Comparison of ENCODE assay signal across 1 cellular context in the genomic region with DNA sequence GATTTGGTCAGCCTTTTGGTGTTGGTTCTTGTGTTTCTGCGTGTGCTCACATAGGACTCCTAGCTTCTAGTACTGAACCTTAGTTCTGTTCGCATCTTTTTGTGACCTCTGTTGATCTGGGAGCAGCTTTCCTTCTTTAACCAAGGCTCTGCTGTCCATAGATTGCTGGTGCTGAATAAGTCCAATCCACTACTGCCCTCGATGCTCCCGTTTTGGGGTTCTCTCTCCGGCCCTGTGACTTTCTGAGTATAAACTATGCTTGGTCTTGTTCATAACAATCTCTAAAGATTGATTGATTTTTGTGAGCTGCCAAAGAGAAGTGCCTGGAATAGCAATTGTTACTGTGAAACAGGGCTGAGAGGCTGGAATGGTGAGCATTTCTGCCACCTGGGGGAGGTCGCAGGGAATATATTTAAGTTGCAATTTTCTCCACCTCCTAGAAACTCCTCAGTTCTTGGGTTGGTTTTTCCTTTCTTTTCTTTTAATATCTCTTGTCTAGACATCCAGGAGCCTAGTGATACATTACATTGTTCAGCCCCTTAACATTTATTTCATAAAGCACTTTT.
TF ChIP-seq lines count a peak whose summit lies in the region.

No MANE protein-coding gene starts in this region.

TF ChIP-seq in HepG2, 621 proteins besides CTCF, POLR2A, EP300 and RAD21:
- TF ChIP-seq REST (IDR thresholded peaks at IDR 0.05; ENCODE audit: borderline replicate concordance in 1 of 2, low read depth in 1 of 2, low read length in 2 of 2) = peak; percentile 28 to 90
- no peak for TF ChIP-seq ZNF382 (CRISPR knock-in tag; IDR thresholded peaks at IDR 0.05; ENCODE audit: borderline replicate concordance)
- 0 out of 2 replicates have a peak, but pooled peaks have one; percentile 25 for TF ChIP-seq STAG1 (CRISPR knock-in tag; IDR thresholded peaks at IDR 0.05)
- TF ChIP-seq ZNF569 (CRISPR knock-in tag; IDR thresholded peaks at IDR 0.05; ENCODE audit: borderline replicate concordance) = no peak
- TF ChIP-seq TEAD3 (CRISPR knock-in tag; optimal IDR thresholded peaks at IDR 0.05; ENCODE audit: borderline replicate concordance) = peak; percentile 12
- TF ChIP-seq EHMT2 (IDR thresholded peaks at IDR 0.05; ENCODE audit: borderline replicate concordance, low read depth, low read length) = peak; percentile 86
- peak; percentile 90 for TF ChIP-seq MIER2 (CRISPR knock-in tag; IDR thresholded peaks at IDR 0.05)
